10 cellular contexts compared by ENCODE assay signal in the genomic region with DNA sequence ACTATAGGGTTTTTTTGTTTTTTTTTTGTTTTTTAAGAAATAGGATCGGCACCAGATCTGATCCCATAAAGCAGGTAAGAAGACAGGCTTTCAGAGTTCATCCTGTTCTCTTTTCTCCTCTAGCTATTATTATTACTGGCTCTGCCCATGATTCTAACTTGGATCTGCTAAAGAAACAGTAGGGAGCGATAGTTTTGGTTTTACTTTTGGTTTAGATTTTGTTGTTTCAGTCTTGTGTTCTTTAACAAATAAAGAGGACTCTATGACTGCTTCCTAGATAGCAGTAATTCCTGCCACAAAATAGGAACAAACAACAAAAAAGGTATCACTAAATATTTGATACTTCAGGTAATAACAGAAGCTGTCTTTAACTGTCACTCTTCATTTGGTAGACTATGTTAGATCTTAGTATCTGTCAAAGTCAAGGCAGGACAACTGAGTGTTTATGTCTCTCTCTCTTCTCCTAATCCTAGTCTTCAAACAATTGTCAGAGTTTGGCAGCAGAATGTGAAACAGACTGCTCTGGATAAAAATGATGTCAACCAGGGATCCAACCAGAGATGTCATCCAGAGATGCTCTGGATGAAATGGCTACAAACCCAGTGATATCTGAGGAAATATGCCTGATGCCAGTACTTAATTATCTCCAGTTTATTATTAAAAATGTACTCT.
DNase-seq lines count a peak whose midpoint lies in the region; ATAC-seq lines count a peak whose summit lies in the region.
"Had no signal": no experiment of that assay in that cellular context is flagged by ENCODE, and none has a peak within 500 bp of the region (broad histone marks: within the 10 kb centered on the region; RNA-seq: fewer than 3 reads in every experiment).

No MANE protein-coding gene starts in this region.

- H3K79me2 ChIP-seq in GM23248 (ENCODE audit: insufficient read depth): peaks cover 100% of the 10 kb centered on the region

- no peak overlapping the region for H2AFZ ChIP-seq in GM23248

- peak; percentile 45 to 59 for ATAC-seq in naive B cell (ENCODE audit: low read depth in 2 of 2)

- no peaks in the 10 kb centered on the region for H3F3A ChIP-seq in GM23248 (ENCODE audit: insufficient read depth)

- no peaks in the 10 kb centered on the region for H3K36me3 ChIP-seq in CD8-positive, alpha-beta memory T cell (ENCODE audit: insufficient read depth, low read length)
- no peaks in the 10 kb centered on the region for H3K36me3 ChIP-seq in GM23248 (ENCODE audit: low read depth)
- no peaks in the 10 kb centered on the region for H3K36me3 ChIP-seq in adipocyte (ENCODE audit: control insufficient read depth, insufficient read depth, low read length, severe bottlenecking)
- H3K36me3 ChIP-seq: WERI-Rb-1 had no signal

- peaks cover 18% of the 10 kb centered on the region for H4K20me1 ChIP-seq in GM23248 (ENCODE audit: insufficient read depth)

- H3K27ac Mint-ChIP-seq in CD8-positive, alpha-beta memory T cell: peak overlapping the region; percentile 64 to 94 (median 87)
- peak overlapping the region in 5 of 6 donors; percentile 18 to 47 (median 45) for H3K27ac Mint-ChIP-seq in naive B cell

- in situ Hi-C loops in GM23248 (cut with MboI): loop anchor here (10.0 to 25.0 kb wide), 2 partner anchors 369 to 476 kb away; no protein-coding TSS in a partner anchor

- no peaks in the 10 kb centered on the region for H3K9me3 Mint-ChIP-seq in CD8-positive, alpha-beta memory T cell
- H3K9me3 Mint-ChIP-seq in naive B cell: no peaks in the 10 kb centered on the region

- H3K27ac ChIP-seq in CD8-positive, alpha-beta memory T cell (ENCODE audit: low read depth, low read length): no peak overlapping the region
- H3K27ac ChIP-seq in GM23248: no peak overlapping the region
- H3K27ac ChIP-seq: epithelial cell of prostate, WERI-Rb-1 had no signal

- peak overlapping the region; percentile 63 to 86 (median 79) for H3K4me3 Mint-ChIP-seq in CD8-positive, alpha-beta memory T cell
- H3K4me3 Mint-ChIP-seq in naive B cell: peak overlapping the region in 7 of 8 donors; percentile 1 to 87 (median 64)

- WGBS in GM23248 (ENCODE audit: low coverage in 1 of 2, low lambda C conversion rate in 2 of 2, missing lambda C conversion rate in 2 of 2), 2 experiments: 59 to 72% methylated on average over 2 of the region's 2 CpGs

- peaks cover 0 to 2% (median 0%) of the 10 kb centered on the region in 3 donors for H3K36me3 Mint-ChIP-seq in CD8-positive, alpha-beta memory T cell
- H3K36me3 Mint-ChIP-seq in naive B cell: no peaks in the 10 kb centered on the region

- H3K27me3 ChIP-seq in CD8-positive, alpha-beta memory T cell (ENCODE audit: insufficient read depth, low read length, poor library complexity, severe bottlenecking): no peaks in the 10 kb centered on the region
- H3K27me3 ChIP-seq in GM23248 (replicated peaks; ENCODE audit: insufficient read depth) (no peaks in the 10 kb centered on the region), adipocyte (replicated peaks; ENCODE audit: control insufficient read depth, insufficient read depth, low read length) (no peaks in the 10 kb centered on the region)

- no peaks in the 10 kb centered on the region for H3K27me3 Mint-ChIP-seq in CD8-positive, alpha-beta memory T cell
- H3K27me3 Mint-ChIP-seq in naive B cell: no peaks in the 10 kb centered on the region

- peak in 2 of 5 donors; percentile 6 to 19 for DNase-seq in CD8-positive, alpha-beta memory T cell
- peak; percentile 9 for DNase-seq in GM23248
- no peak for DNase-seq in adipocyte (ENCODE audit: low read depth)
- no peak for DNase-seq in naive B cell
- DNase-seq in DMS79 (lab: John Stamatoyannopoulos, UW): no peak
- no peak for DNase-seq in NCI-H2196 treated with DMSO at 0.1 percent for 48 hours (lab: John Stamatoyannopoulos, UW; ENCODE audit: unreplicated experiment)
- DNase-seq in retina: no peak
- no peak for DNase-seq in SIG-M5 (lab: John Stamatoyannopoulos, UW)

- H3K4me2 ChIP-seq in GM23248 (ENCODE audit: unreplicated experiment): peak overlapping the region; percentile 38

- H3K9me3 ChIP-seq in CD8-positive, alpha-beta memory T cell (ENCODE audit: low read length): no peaks in the 10 kb centered on the region
- H3K9me3 ChIP-seq in GM23248 (ENCODE audit: low read depth) (no peaks in the 10 kb centered on the region), adipocyte (ENCODE audit: control insufficient read depth, low read length) (no peaks in the 10 kb centered on the region)

- CTCF ChIA-PET in CD8-positive, alpha-beta memory T cell (lab: Charles Lee): interaction anchor here (0.7 to 2.9 kb wide), 9 partner anchors 10 to 370 kb away, joined by 3 to 13 read pairs (median 4); no protein-coding TSS in a partner anchor

- peaks cover 25% of the 10 kb centered on the region for H3K4me1 ChIP-seq in CD8-positive, alpha-beta memory T cell (ENCODE audit: insufficient read depth, low read length)
- peaks cover 11% of the 10 kb centered on the region; the same call in 1 of the 2 replicates for H3K4me1 ChIP-seq in GM23248 (ENCODE audit: insufficient read depth)
- H3K4me1 ChIP-seq in adipocyte (ENCODE audit: control insufficient read depth, insufficient read depth, low read length): peaks cover 44% of the 10 kb centered on the region

- POLR2A ChIA-PET in CD8-positive, alpha-beta memory T cell (lab: Charles Lee): interaction anchor here (2.1 kb wide), 1 partner anchor 100 kb away, joined by 6 read pairs; no protein-coding TSS in a partner anchor

- H3K4me3 ChIP-seq in CD8-positive, alpha-beta memory T cell (ENCODE audit: low read length): peak overlapping the region; percentile 13
- no peak overlapping the region for H3K4me3 ChIP-seq in GM23248
- H3K4me3 ChIP-seq in adipocyte (ENCODE audit: low read length): peak overlapping the region; percentile 69

- peaks cover 43 to 74% (median 67%) of the 10 kb centered on the region in 3 donors for H3K4me1 Mint-ChIP-seq in CD8-positive, alpha-beta memory T cell
- peaks cover 48 to 76% (median 51%) of the 10 kb centered on the region in 3 donors for H3K4me1 Mint-ChIP-seq in naive B cell

- H3K9ac ChIP-seq in GM23248 (peak overlapping the region; percentile 35; the same call in 1 of the 2 replicates), adipocyte (ENCODE audit: low read length) (peak overlapping the region; percentile 22)

- no peaks in the 10 kb centered on the region for H3K9me2 ChIP-seq in GM23248 (ENCODE audit: insufficient read depth)
